In the genomic region with DNA sequence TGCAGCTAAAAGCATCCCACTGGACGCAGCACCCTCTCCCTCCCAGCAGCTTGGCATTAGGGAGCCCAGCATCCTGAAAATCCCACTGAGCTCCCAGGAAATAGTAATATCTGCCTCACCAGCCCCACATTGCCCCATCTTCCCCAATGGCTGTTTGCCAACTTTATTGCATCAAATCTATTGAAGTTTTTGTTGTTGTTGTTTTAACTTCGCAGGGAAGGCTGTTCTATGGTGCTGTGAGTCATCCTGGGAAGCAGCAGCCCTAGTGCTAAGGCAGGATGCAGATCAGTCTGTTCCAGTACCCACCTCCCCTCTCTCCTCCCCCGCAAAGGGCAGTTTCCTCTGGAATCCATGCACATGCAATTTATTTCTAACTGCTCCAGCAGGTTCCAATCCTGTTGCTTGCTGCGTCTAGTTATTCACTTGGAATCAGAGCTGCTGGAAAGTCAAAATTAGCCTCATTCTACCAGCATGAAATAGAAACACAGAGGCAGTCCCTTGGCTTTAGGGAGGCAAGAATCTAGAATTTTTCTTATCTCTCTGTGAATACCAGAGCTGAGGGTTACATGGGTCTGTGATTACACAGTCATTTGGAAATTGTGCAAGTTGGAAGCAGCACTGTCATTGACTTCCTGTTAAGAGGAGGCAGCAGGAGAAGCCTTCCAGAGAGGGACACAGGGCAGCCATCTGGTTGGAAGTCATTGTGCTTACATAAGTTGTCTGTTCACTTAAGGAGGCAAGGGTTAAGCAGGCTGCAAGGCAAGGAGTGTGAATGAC, we compare ENCODE assay signal across 9 cellular contexts.
DNase-seq lines count a peak whose midpoint lies in the region; ATAC-seq and TF ChIP-seq lines count a peak whose summit lies in the region.
"Had no signal": no experiment of that assay in that cellular context is flagged by ENCODE, and none has a peak within 500 bp of the region (broad histone marks: within the 10 kb centered on the region; RNA-seq: fewer than 3 reads in every experiment).

No MANE protein-coding gene starts in this region.

- peak; percentile 19 for DNase-seq in DMS 273 (lab: John Stamatoyannopoulos, UW; ENCODE audit: unreplicated experiment)
- DNase-seq in DMS 273 treated with DMSO at 0.1 percent for 48 hours (lab: John Stamatoyannopoulos, UW), result no peak
- DNase-seq in adrenal gland, result peak in 6 of 7 donors; percentile 66 to 82 (median 76)
- peak; percentile 63 for DNase-seq in iPS-NIHi11 (ENCODE audit: low spot score)
- peak; percentile 56 for DNase-seq in testis
- DNase-seq in DMS153 (lab: John Stamatoyannopoulos, UW), result no peak
- DNase-seq in colonic mucosa, result no peak

- H3K27ac ChIP-seq in adrenal gland, result peak overlapping the region in 4 of 5 donors; percentile 27 to 90 (median 64)
- H3K27ac ChIP-seq in testis, result no peak overlapping the region
- no peak overlapping the region for H3K27ac ChIP-seq in colonic mucosa
- H3K27ac ChIP-seq: 22Rv1 had no signal

- H3K27me3 ChIP-seq in adrenal gland (no peaks in the 10 kb centered on the region), testis (no peaks in the 10 kb centered on the region), colonic mucosa (no peaks in the 10 kb centered on the region)

- intact Hi-C loops in adrenal gland (cut with DNase I) (no loop called here), testis (cut with DNase I; ENCODE audit: low total_unique reads) (no loop called here), colonic mucosa (cut with DNase I) (no loop called here)

- TF ChIP-seq CTCF in adrenal gland (IDR thresholded peaks at IDR 0.05), result no peak
- no peak for TF ChIP-seq CTCF in testis (IDR thresholded peaks at IDR 0.05)
- no peak for TF ChIP-seq CTCF in colonic mucosa (IDR thresholded peaks at IDR 0.05)

- WGBS in adrenal gland, 4 donors, result 24 to 44% (median 31%) methylated on average over 4 of the region's 4 CpGs
- 37 to 54% methylated on average over 4 of the region's 4 CpGs for WGBS in testis, 2 donors

- no peaks in the 10 kb centered on the region for H3K36me3 ChIP-seq in adrenal gland (replicated peaks in 1 of 2)
- no peaks in the 10 kb centered on the region for H3K36me3 ChIP-seq in testis (ENCODE audit: low read depth, missing control alignments)
- H3K36me3 ChIP-seq in colonic mucosa, result no peaks in the 10 kb centered on the region

- no peaks in the 10 kb centered on the region for H3K9me3 ChIP-seq in adrenal gland (replicated peaks in 1 of 3)
- H3K9me3 ChIP-seq in testis, result no peaks in the 10 kb centered on the region
- no peaks in the 10 kb centered on the region for H3K9me3 ChIP-seq in colonic mucosa

- no peak overlapping the region for H3K4me3 ChIP-seq in adrenal gland
- no peak overlapping the region for H3K4me3 ChIP-seq in testis
- no peak overlapping the region for H3K4me3 ChIP-seq in colonic mucosa

- H3K4me1 ChIP-seq in adrenal gland (replicated peaks in 1 of 2), result peaks cover 12 to 21% of the 10 kb centered on the region in 2 donors
- H3K4me1 ChIP-seq in testis, result peaks cover 14% of the 10 kb centered on the region
- H3K4me1 ChIP-seq in colonic mucosa, result no peaks in the 10 kb centered on the region

- no peak overlapping the region for H3K9ac ChIP-seq in colonic mucosa (ENCODE audit: low read depth in 2 of 2, low read length in 2 of 2)

- no peak for ATAC-seq in HG03442 (IDR thresholded peaks at IDR 0.05; ENCODE audit: unreplicated experiment)

- TF ChIP-seq POLR2A in adrenal gland (IDR thresholded peaks at IDR 0.05) (peak in 1 of 2 donors; percentile 5), testis (IDR thresholded peaks at IDR 0.05) (no peak)

Comparison
In these comparisons a context has a peak if more than half of its experiments do, and no peak if none do; other contexts are left out.
1. DNase-seq: peak in DMS 273 (single experiment), adrenal gland (6 of 7), iPS-NIHi11 (single experiment) and testis (single experiment); none in DMS 273 treated with DMSO at 0.1 percent for 48 hours (single experiment), DMS153 (single experiment) and colonic mucosa (single experiment).
2. H3K27ac ChIP-seq: peak in adrenal gland (4 of 5); none in testis (0 of 2) and colonic mucosa (single experiment).